In genomic region chr5:122774861-122775712, GRCh38 we compare ENCODE assay signal across 8 cellular contexts. TPM values are rescaled to one million over a fixed set of nuclear protein-coding genes. Genes with fewer than 3 reads are reported as not detected.
DNase-seq lines count a peak whose midpoint lies in the region; ATAC-seq, FAIRE-seq and TF ChIP-seq lines count a peak whose summit lies in the region.

TSS of gene SNX2 (plus strand) at chr5:122775080. CDS start at chr5:122775104, 24 bp downstream.

- TF ChIP-seq CTCF in esophagus squamous epithelium (IDR thresholded peaks at IDR 0.05), result peak in 4 of 6 experiments; percentile 10 to 49 (median 22)

- H3K9me3 Mint-ChIP-seq in activated T-cell treated with anti-CD3 and anti-CD28 coated beads, Interleukin-2, amount 50 U/mL, for 72 hours, result no peaks in the 10 kb centered on the region

- H3K4me3 Mint-ChIP-seq in activated T-cell treated with anti-CD3 and anti-CD28 coated beads, Interleukin-2, amount 50 U/mL, for 72 hours, result peak within 1 kb of the TSS; percentile 94 to 97

- peaks cover 4 to 36% (median 16%) of the 10 kb centered on the region in 3 donors for H3K4me1 ChIP-seq in esophagus squamous epithelium

- H3K27me3 ChIP-seq in esophagus squamous epithelium, result no peaks in the 10 kb centered on the region

- intact Hi-C loops in esophagus squamous epithelium (cut with DNase I), result no loop called here

- H3K36me3 ChIP-seq in esophagus squamous epithelium, result no peaks in the 10 kb centered on the region

- DNase-seq in DMS153 treated with DMSO at 0.1 percent for 48 hours (lab: John Stamatoyannopoulos, UW; ENCODE audit: unreplicated experiment), result peak; percentile 15
- DNase-seq in HuH-7 (ENCODE audit: low spot score), result peak; percentile 74
- peak; percentile 48 for DNase-seq in RCC 7860 (ENCODE audit: low spot score)
- peak; percentile 92 to 95 for DNase-seq in activated T-cell treated with anti-CD3 and anti-CD28 coated beads, Interleukin-2, amount 50 U/mL, for 72 hours
- DNase-seq in esophagus squamous epithelium (lab: John Stamatoyannopoulos, UW), result peak; percentile 60
- DNase-seq in myocyte (ENCODE audit: low read depth), result peak; percentile 91
- peak; percentile 80 to 81 for DNase-seq in stimulated activated CD8-positive, alpha-beta memory T cell treated with anti-CD3 and anti-CD28 coated beads, Interleukin-7, amount 100 ng/mL, for 48 hours (ENCODE audit: extremely low read depth in 1 of 2, low read depth in 1 of 2)

- no peak for FAIRE-seq in RCC 7860 (lab: Jason Lieb, UNC)

- 0 to 1% methylated on average over 17 to 22 of the region's 75 CpGs for whole genome bisulfite sequencing in esophagus squamous epithelium, 2 donors

- H3K27ac ChIP-seq in esophagus squamous epithelium, result peak within 1 kb of the TSS; percentile 80 to 93 (median 90)

- H3K4me1 Mint-ChIP-seq in activated T-cell treated with anti-CD3 and anti-CD28 coated beads, Interleukin-2, amount 50 U/mL, for 72 hours (ENCODE audit: low read depth), result peaks cover 28% of the 10 kb centered on the region

- no peaks in the 10 kb centered on the region for H3K9me3 ChIP-seq in esophagus squamous epithelium

- peak in 2 of 4 donors; percentile 53 to 80 for TF ChIP-seq POLR2A in esophagus squamous epithelium (IDR thresholded peaks at IDR 0.05)

- H3K4me3 ChIP-seq in esophagus squamous epithelium, result peak within 1 kb of the TSS; percentile 83 to 97 (median 90)

- ATAC-seq in GM21515 (IDR thresholded peaks at IDR 0.05; ENCODE audit: unreplicated experiment), result peak; percentile 87
- peak; percentile 93 to 94 for ATAC-seq in activated T-cell treated with anti-CD3 and anti-CD28 coated beads, Interleukin-2, amount 50 U/mL, for 72 hours (replicated peaks in 1 of 2)

- H3K27me3 Mint-ChIP-seq in activated T-cell treated with anti-CD3 and anti-CD28 coated beads, Interleukin-2, amount 50 U/mL, for 72 hours (ENCODE audit: low read depth), result peaks cover 6% of the 10 kb centered on the region

- H3K36me3 Mint-ChIP-seq in activated T-cell treated with anti-CD3 and anti-CD28 coated beads, Interleukin-2, amount 50 U/mL, for 72 hours (ENCODE audit: insufficient read depth in 2 of 2), result peaks cover 2 to 5% of the 10 kb centered on the region in 2 donors

- peak within 1 kb of the TSS; percentile 96 for H3K27ac Mint-ChIP-seq in activated T-cell treated with anti-CD3 and anti-CD28 coated beads, Interleukin-2, amount 50 U/mL, for 72 hours

RNA-seq across cellular contexts. Expression of gene SNX2, which starts in this region (rescaled TPM):
- total RNA-seq in activated T-cell treated with anti-CD3 and anti-CD28 coated beads, Interleukin-2, amount 50 U/mL, for 72 hours, result 10 to 100 TPM; 38.2 to 40.8 TPM
- total RNA-seq in esophagus squamous epithelium (10 to 100 TPM; 33.9 to 64.7 (median 49.1) TPM), myocyte (36.6 and 41.1 TPM in 2 replicates)
- 24.4 TPM for polyA plus RNA-seq in myocyte (2012)

Comparison
In these comparisons a context has a peak if more than half of its experiments do, and no peak if none do; other contexts are left out.
1. Peak in every context shown above with its lines: DNase-seq, ATAC-seq, H3K4me3 ChIP-seq and H3K27ac ChIP-seq.
2. DNase-seq: peak in every context shown above with its lines; median percentile 94 in activated T-cell treated with anti-CD3 and anti-CD28 coated beads, Interleukin-2, amount 50 U/mL, for 72 hours; 91 in myocyte; 80 in stimulated activated CD8-positive, alpha-beta memory T cell treated with anti-CD3 and anti-CD28 coated beads, Interleukin-7, amount 100 ng/mL, for 48 hours; 74 in HuH-7; 60 in esophagus squamous epithelium; 48 in RCC 7860; 15 in DMS153 treated with DMSO at 0.1 percent for 48 hours.